In genomic region chr9:35756275-35756742, GRCh38 we compare ENCODE assay signal across 6 cellular contexts. TPM values are rescaled to one million over a fixed set of nuclear protein-coding genes. Genes with fewer than 3 reads are reported as not detected.
A peak's percentile ranks its signal among the peaks of the same experiment; 100 is the strongest.
DNase-seq lines count a peak whose midpoint lies in the region; ATAC-seq, FAIRE-seq and TF ChIP-seq lines count a peak whose summit lies in the region.

No MANE protein-coding gene starts in this region.

- H2AFZ ChIP-seq in IMR-90 (replicated peaks; ENCODE audit: low read length, poor library complexity) (peak overlapping the region; percentile 53), K562 (ENCODE audit: low read depth, low read length) (0 out of 2 replicates have a peak overlapping the region, but pooled peaks have one; percentile 91)

- H3K4me2 ChIP-seq in IMR-90 (ENCODE audit: low read depth, low read length) (peak overlapping the region; percentile 55; the same call in 1 of the 2 replicates), K562 (ENCODE audit: insufficient read depth, low read length) (peak overlapping the region; percentile 86; the same call in 1 of the 2 replicates)

- no peak overlapping the region for H3K9ac ChIP-seq in IMR-90 (ENCODE audit: low read depth, low read length)
- H3K9ac ChIP-seq in K562 (ENCODE audit: insufficient read depth in 1 of 2, low read depth in 2 of 2, low read length in 2 of 2), result peak overlapping the region; percentile 92 to 98; a peak in 3 of 4 replicates

- H4K20me1 ChIP-seq in IMR-90 (ENCODE audit: insufficient read depth, low read length) (no peaks in the 10 kb centered on the region), K562 (replicated peaks; ENCODE audit: control insufficient read depth, insufficient read depth, low read length) (no peaks in the 10 kb centered on the region)

- no peak overlapping the region for H4K91ac ChIP-seq in IMR-90 (ENCODE audit: insufficient read depth, low read depth, low read length)

- H3K4me1 Mint-ChIP-seq in CD4-positive, alpha-beta T cell (ENCODE audit: low read depth), result peaks cover 55% of the 10 kb centered on the region
- H3K4me1 Mint-ChIP-seq in nephron, result peaks cover 25% of the 10 kb centered on the region

- H3K4ac ChIP-seq in IMR-90 (ENCODE audit: low read depth, low read length), result no peak overlapping the region

- peak in 8 of 10 experiments; percentile 69 to 79 (median 72) for DNase-seq in CD4-positive, alpha-beta T cell
- DNase-seq in IMR-90 (no peak), K562 (ENCODE audit: extremely low read depth in 1 of 4, low spot score in 3 of 4) (peak in 1 of 4 experiments; percentile 84), NCI-H2227 (lab: John Stamatoyannopoulos, UW; ENCODE audit: unreplicated experiment) (no peak), GM19238 (ENCODE audit: insufficient read length, low spot score) (no peak)

- H3K4me3 ChIP-seq in IMR-90 (ENCODE audit: insufficient read depth, low read depth, low read length) (no peak overlapping the region), K562 (peak overlapping the region; percentile 89)

- no peak overlapping the region for H2BK5ac ChIP-seq in IMR-90 (ENCODE audit: low read depth, low read length, poor library complexity, severe bottlenecking)

- no peak overlapping the region for H2BK20ac ChIP-seq in IMR-90 (ENCODE audit: low read depth, low read length)

- TF ChIP-seq EP300 in K562 (IDR thresholded peaks at IDR 0.05; ENCODE audit: low read length), result no peak

- in situ Hi-C loops in IMR-90 (cut with MboI; ENCODE audit: low sequenced_read_pairs), result no loop called here
- in situ Hi-C loops in K562 (cut with MboI), result no loop called here

- dilution Hi-C loops in IMR-90 (cut with HindIII; ENCODE audit: low sequenced_read_pairs, unreplicated experiment), result no loop called here

- TF ChIP-seq CTCF in CD4-positive, alpha-beta T cell (IDR thresholded peaks at IDR 0.05), result peak; percentile 77
- TF ChIP-seq CTCF in IMR-90 (conservative IDR thresholded peaks at IDR 0.05; ENCODE audit: low read depth, low read length) (peak; percentile 33; the same call in 1 of the 2 replicates), K562 (IDR thresholded peaks at IDR 0.05 in 2 of 3, conservative IDR thresholded peaks at IDR 0.05 in 1 of 3; ENCODE audit: insufficient read depth in 2 of 3, low read depth in 1 of 3, low read length in 3 of 3) (peak; percentile 68 to 79 (median 74); a peak in 5 of 6 replicates), nephron (IDR thresholded peaks at IDR 0.05; ENCODE audit: unreplicated experiment in 3 of 3) (peak; percentile 35 to 43 (median 42))

- H4K5ac ChIP-seq in IMR-90 (ENCODE audit: low read depth, low read length), result no peak overlapping the region

- no peak overlapping the region for H3K23ac ChIP-seq in IMR-90 (ENCODE audit: low read depth, low read length)

- BruUV-seq in IMR-90 (replicated peaks; lab: Mats Ljungman, UMichigan), result no TSS peak
- BruUV-seq in K562 (replicated peaks; lab: Mats Ljungman, UMichigan), result no TSS peak

- no peak for ATAC-seq in CD4-positive, alpha-beta T cell (ENCODE audit: poor library complexity)
- ATAC-seq in IMR-90 (ENCODE audit: low read depth) (peak; percentile 66), K562 (peak; percentile 91; the same call in 2 of the 3 replicates)

- H3K18ac ChIP-seq in IMR-90 (ENCODE audit: low read depth, low read length), result no peak overlapping the region

- peak overlapping the region; percentile 65; the same call in 1 of the 2 replicates for H2AK5ac ChIP-seq in IMR-90 (ENCODE audit: low read depth, low read length)

- H3K14ac ChIP-seq in IMR-90 (replicated peaks; ENCODE audit: low read depth, low read length), result no peak overlapping the region

- H3K9me3 Mint-ChIP-seq in CD4-positive, alpha-beta T cell, result no peaks in the 10 kb centered on the region
- H3K9me3 Mint-ChIP-seq in nephron, result no peaks in the 10 kb centered on the region

- CTCF ChIA-PET in CD4-positive, alpha-beta T cell (lab: Charles Lee), result interaction anchor here (0.7 to 1.9 kb wide), 17 partner anchors 8 to 153 kb away, joined by 3 to 16 read pairs (median 5); partner anchors contain the start of genes CCDC107, CREB3, GBA2 and RGP1
- CTCF ChIA-PET in IMR-90 (lab: Yijun Ruan, JAX) (interaction anchor here (0.5 kb wide), 1 partner anchor 16 kb away, joined by 3 read pairs; no protein-coding TSS in a partner anchor), K562 (lab: Yijun Ruan, JAX; ENCODE audit: low intra/inter-chr PET ratio) (interaction anchor here (0.7 kb wide), 1 partner anchor 154 kb away, joined by 3 read pairs; no protein-coding TSS in a partner anchor)

- POLR2A ChIA-PET in CD4-positive, alpha-beta T cell (lab: Charles Lee), result interaction anchor here (0.5 to 2.6 kb wide), 13 partner anchors 8 to 286 kb away, joined by 3 to 19 read pairs (median 4); partner anchors contain the start of genes CCDC107, CREB3, HINT2 and RMRP
- POLR2A ChIA-PET in IMR-90 (lab: Charles Lee; ENCODE audit: unreplicated experiment), result interaction anchor here (0.6 kb wide), 1 partner anchor 12 kb away, joined by 4 read pairs; no protein-coding TSS in a partner anchor
- POLR2A ChIA-PET in K562 (lab: Yijun Ruan, JAX), result interaction anchor here (0.8 to 1.7 kb wide), 3 partner anchors 19 to 24 kb away, joined by 4 to 5 read pairs (median 4); partner anchors contain the start of genes CREB3 and TLN1

- intact Hi-C loops in CD4-positive, alpha-beta T cell (cut with DNase I, micrococcal nuclease), result loop anchor here in 1 of 2 experiments (2.0 kb wide), 1 partner anchor 24 kb away; the partner anchor contains the start of genes CREB3 and TLN1
- intact Hi-C loops in IMR-90 (cut with micrococcal nuclease), result no loop called here
- intact Hi-C loops in K562 (cut with micrococcal nuclease), result no loop called here

- H3K36me3 Mint-ChIP-seq in CD4-positive, alpha-beta T cell (ENCODE audit: low read depth), result peaks cover 36% of the 10 kb centered on the region
- peaks cover 36% of the 10 kb centered on the region for H3K36me3 Mint-ChIP-seq in nephron (ENCODE audit: low read depth)

- H3K27ac ChIP-seq in CD4-positive, alpha-beta T cell (ENCODE audit: low read depth, low read length), result peak overlapping the region; percentile 72
- H3K27ac ChIP-seq in IMR-90 (ENCODE audit: insufficient read depth, low read length) (no peak overlapping the region), K562 (ENCODE audit: extremely low read depth, low read depth, low read length) (no peak overlapping the region; the same call in 2 of the 3 replicates)

- H2BK15ac ChIP-seq in IMR-90 (ENCODE audit: low read depth, low read length), result no peak overlapping the region

- no peaks in the 10 kb centered on the region for H3K9me3 ChIP-seq in CD4-positive, alpha-beta T cell (ENCODE audit: control insufficient read depth, low read length)
- H3K9me3 ChIP-seq in IMR-90 (ENCODE audit: control insufficient read depth, insufficient read depth, low read length) (no peaks in the 10 kb centered on the region), K562 (replicated peaks; ENCODE audit: control insufficient read depth, insufficient read depth, low read depth, low read length) (no peaks in the 10 kb centered on the region)

- no peak for TF ChIP-seq RAD21 in IMR-90 (IDR thresholded peaks at IDR 0.05; ENCODE audit: low read length)
- TF ChIP-seq RAD21 in K562 (CRISPR knock-in tag; conservative IDR thresholded peaks at IDR 0.05 in 1 of 2, IDR thresholded peaks at IDR 0.05 in 1 of 2), result 0 out of 4 replicates have a peak, but pooled peaks of 1 of the 2 experiments have one; percentile 44

- H3K4me1 ChIP-seq in IMR-90 (ENCODE audit: control insufficient read depth, insufficient read depth, low read length) (peaks cover 7% of the 10 kb centered on the region; the same call in 1 of the 2 replicates), K562 (replicated peaks in 1 of 2; ENCODE audit: control insufficient read depth in 2 of 2, insufficient read depth in 2 of 2, low read length in 2 of 2) (peaks cover 4 to 9% of the 10 kb centered on the region in 2 experiments; a peak in 3 of 5 replicates)

- peak overlapping the region; percentile 95 for H3K4me3 Mint-ChIP-seq in CD4-positive, alpha-beta T cell
- H3K4me3 Mint-ChIP-seq in nephron, result peak overlapping the region; percentile 87 to 92 (median 88)

- H3K27me3 ChIP-seq in CD4-positive, alpha-beta T cell (ENCODE audit: control insufficient read depth, insufficient read depth, low read length), result no peaks in the 10 kb centered on the region
- peaks cover 2% of the 10 kb centered on the region; the same call in 1 of the 2 replicates for H3K27me3 ChIP-seq in IMR-90 (ENCODE audit: control insufficient read depth, insufficient read depth, low read length)
- no peaks in the 10 kb centered on the region for H3K27me3 ChIP-seq in K562 (ENCODE audit: control insufficient read depth in 2 of 2, insufficient read depth in 2 of 2, low read length in 2 of 2)

- H2BK120ac ChIP-seq in IMR-90 (ENCODE audit: low read depth, low read length), result no peak overlapping the region

- no peak overlapping the region for H4K8ac ChIP-seq in IMR-90 (ENCODE audit: low read depth in 2 of 2, low read length in 2 of 2)

- no peaks in the 10 kb centered on the region for H3K79me1 ChIP-seq in IMR-90 (ENCODE audit: low read depth in 1 of 2, low read length in 2 of 2)

- H3K79me2 ChIP-seq in K562 (ENCODE audit: control insufficient read depth, insufficient read depth, low read length), result peaks cover 34% of the 10 kb centered on the region

- H2AK9ac ChIP-seq in IMR-90 (replicated peaks; ENCODE audit: low read depth, low read length, poor library complexity), result peak overlapping the region; percentile 73

- FAIRE-seq in K562 (lab: Jason Lieb, UNC), result peak; percentile 85

- H3K27ac Mint-ChIP-seq in CD4-positive, alpha-beta T cell, result peak overlapping the region; percentile 81
- H3K27ac Mint-ChIP-seq in nephron, result peak overlapping the region; percentile 37 to 96 (median 86)

- H3K56ac ChIP-seq in IMR-90 (ENCODE audit: extremely low read depth, insufficient read depth, low read length), result no peak overlapping the region

- H3K36me3 ChIP-seq in IMR-90 (ENCODE audit: control insufficient read depth, insufficient read depth, low read length) (peaks cover 33% of the 10 kb centered on the region), K562 (ENCODE audit: control insufficient read depth, insufficient read depth, low read length) (peaks cover 21% of the 10 kb centered on the region; the same call in 2 of the 3 replicates)

- TF ChIP-seq POLR2A in IMR-90 (IDR thresholded peaks at IDR 0.05; ENCODE audit: low read depth, low read length) (no peak), K562 (conservative IDR thresholded peaks at IDR 0.05) (no peak)

- H3K9me1 ChIP-seq in IMR-90 (ENCODE audit: insufficient read depth, low read length) (peaks cover 5% of the 10 kb centered on the region), K562 (ENCODE audit: control insufficient read depth, insufficient read depth, low read length) (no peaks in the 10 kb centered on the region)

- WGBS in IMR-90 (ENCODE audit: extremely low coverage in 2 of 2, insufficient read length in 1 of 2), 2 experiments, result 67% methylated on average over 8 of the region's 10 CpGs; no CpG with 5 or more reads in 1 of the 2 experiments
- WGBS in K562 (ENCODE audit: insufficient coverage, low coverage, missing lambda C conversion rate), result 29% methylated on average over 9 of the region's 10 CpGs

- no peaks in the 10 kb centered on the region for H3K27me3 Mint-ChIP-seq in CD4-positive, alpha-beta T cell
- no peaks in the 10 kb centered on the region for H3K27me3 Mint-ChIP-seq in nephron (ENCODE audit: low read depth)

RNA-seq across cellular contexts. Expression of gene MSMP, which starts 2.2 kb away (rescaled TPM):
- total RNA-seq in CD4-positive, alpha-beta T cell, result not detected
- total RNA-seq in IMR-90 (2012; rRNA removed) (not detected in 2 replicates), K562 (2014; rRNA removed) (not detected in 2 replicates), K562 (2014; rRNA removed; fragmentation: Illumina TruSeq; extraction: Trizol) (not detected in 2 replicates), K562 (2015; rRNA removed; fragmentation: Illumina TruSeq; extraction: Trizol) (not detected in 2 replicates), K562 (2021) (0.60 and 0.87 TPM in 2 replicates)
- polyA plus RNA-seq in IMR-90 (2012; rRNA removed) (not detected in 2 replicates), K562 (2011; rRNA removed) (not detected in 2 replicates), K562 (2014; fragmentation: Illumina TruSeq; extraction: Trizol) (not detected in 2 replicates), K562 (2014; fragmentation: Nextera tagmentation; extraction: Ambion mirVana) (not detected), K562 (2014; rRNA removed) (not detected in 2 replicates)
- polyA plus RNA-seq in IMR-90 (2012; cell fraction: cytosol; rRNA removed), result not detected in 2 replicates
- not detected in 2 replicates for polyA plus RNA-seq in IMR-90 (2012; cell fraction: nucleus; rRNA removed; ENCODE audit: low replicate concordance)
- total RNA-seq in K562 (2011; cell fraction: chromatin; rRNA removed; ENCODE audit: low replicate concordance), result not detected in 2 replicates
- total RNA-seq in K562 (2011; cell fraction: nucleolus; rRNA removed), result not detected in 2 replicates
- not detected in 2 replicates for total RNA-seq in K562 (2011; cell fraction: nucleoplasm; rRNA removed)
- 0.42 TPM in 1 of 2 replicates, not detected in the other for polyA plus RNA-seq in K562 (2011; cell fraction: cytosol; rRNA removed)
- not detected in 2 replicates for polyA plus RNA-seq in K562 (2011; cell fraction: nucleus; rRNA removed)
- not detected in 2 replicates for polyA plus RNA-seq in K562 (2012)
- not detected in 2 replicates for polyA minus RNA-seq in K562 (2011; rRNA and poly(A)+ RNA removed)
- not detected in 2 replicates for polyA minus RNA-seq in K562 (2011; cell fraction: cytosol; rRNA and poly(A)+ RNA removed)
- polyA minus RNA-seq in K562 (2011; cell fraction: nucleus; rRNA and poly(A)+ RNA removed), result not detected in 2 replicates

RNA-seq across cellular contexts. Expression of gene RGP1, which starts 7.2 kb away (rescaled TPM):
- 10 to 100 TPM; 12.6 to 13.1 TPM for total RNA-seq in CD4-positive, alpha-beta T cell
- total RNA-seq in IMR-90 (2012; rRNA removed) (10.2 and 10.8 TPM in 2 replicates), K562 (2014; rRNA removed) (6.5 and 7.5 TPM in 2 replicates), K562 (2014; rRNA removed; fragmentation: Illumina TruSeq; extraction: Trizol) (6.5 and 7.0 TPM in 2 replicates), K562 (2015; rRNA removed; fragmentation: Illumina TruSeq; extraction: Trizol) (6.5 and 6.7 TPM in 2 replicates), K562 (2021) (12.3 and 13.8 TPM in 2 replicates)
- polyA plus RNA-seq in IMR-90 (2012; rRNA removed) (13.5 and 14.3 TPM in 2 replicates), K562 (2011; rRNA removed) (10.1 and 11.0 TPM in 2 replicates), K562 (2014; fragmentation: Illumina TruSeq; extraction: Trizol) (9.8 and 10.7 TPM in 2 replicates), K562 (2014; fragmentation: Nextera tagmentation; extraction: Ambion mirVana) (under 1 TPM; 0.42 to 0.95 TPM), K562 (2014; rRNA removed) (6.9 and 7.9 TPM in 2 replicates)
- polyA plus RNA-seq in IMR-90 (2012; cell fraction: cytosol; rRNA removed), result 7.7 and 11.0 TPM in 2 replicates
- 23.7 and 25.1 TPM in 2 replicates for polyA plus RNA-seq in IMR-90 (2012; cell fraction: nucleus; rRNA removed; ENCODE audit: low replicate concordance)
- 17.9 and 29.7 TPM in 2 replicates for total RNA-seq in K562 (2011; cell fraction: chromatin; rRNA removed; ENCODE audit: low replicate concordance)
- total RNA-seq in K562 (2011; cell fraction: nucleolus; rRNA removed), result 15.4 and 17.2 TPM in 2 replicates
- 21.6 and 28.2 TPM in 2 replicates for total RNA-seq in K562 (2011; cell fraction: nucleoplasm; rRNA removed)
- 9.1 and 9.6 TPM in 2 replicates for polyA plus RNA-seq in K562 (2011; cell fraction: cytosol; rRNA removed)
- polyA plus RNA-seq in K562 (2011; cell fraction: nucleus; rRNA removed), result 21.5 and 24.4 TPM in 2 replicates
- polyA plus RNA-seq in K562 (2012), result 8.2 and 8.9 TPM in 2 replicates
- polyA minus RNA-seq in K562 (2011; rRNA and poly(A)+ RNA removed), result 10.7 and 13.3 TPM in 2 replicates
- 4.7 and 7.2 TPM in 2 replicates for polyA minus RNA-seq in K562 (2011; cell fraction: cytosol; rRNA and poly(A)+ RNA removed)
- polyA minus RNA-seq in K562 (2011; cell fraction: nucleus; rRNA and poly(A)+ RNA removed), result 11.0 and 16.7 TPM in 2 replicates

RNA-seq across cellular contexts. Expression of gene GBA2, which starts 7.3 kb away (rescaled TPM):
- 10 to 100 TPM; 17.3 to 18.6 TPM for total RNA-seq in CD4-positive, alpha-beta T cell
- total RNA-seq in IMR-90 (2012; rRNA removed) (14.2 and 18.1 TPM in 2 replicates), K562 (2014; rRNA removed) (28.5 and 32.6 TPM in 2 replicates), K562 (2014; rRNA removed; fragmentation: Illumina TruSeq; extraction: Trizol) (27.2 and 29.3 TPM in 2 replicates), K562 (2015; rRNA removed; fragmentation: Illumina TruSeq; extraction: Trizol) (32.1 and 32.7 TPM in 2 replicates), K562 (2021) (39.4 and 45.0 TPM in 2 replicates)
- polyA plus RNA-seq in IMR-90 (2012; rRNA removed) (37.0 and 38.2 TPM in 2 replicates), K562 (2011; rRNA removed) (42.2 and 58.0 TPM in 2 replicates), K562 (2014; fragmentation: Illumina TruSeq; extraction: Trizol) (38.4 and 40.3 TPM in 2 replicates), K562 (2014; fragmentation: Nextera tagmentation; extraction: Ambion mirVana) (10 to 100 TPM; 14.1 to 24.3 TPM), K562 (2014; rRNA removed) (60.4 and 63.2 TPM in 2 replicates)
- 16.3 and 18.2 TPM in 2 replicates for polyA plus RNA-seq in IMR-90 (2012; cell fraction: cytosol; rRNA removed)
- 206 and 250 TPM in 2 replicates for polyA plus RNA-seq in IMR-90 (2012; cell fraction: nucleus; rRNA removed; ENCODE audit: low replicate concordance)
- total RNA-seq in K562 (2011; cell fraction: chromatin; rRNA removed; ENCODE audit: low replicate concordance), result 274 and 418 TPM in 2 replicates
- total RNA-seq in K562 (2011; cell fraction: nucleolus; rRNA removed), result 163 and 173 TPM in 2 replicates
- total RNA-seq in K562 (2011; cell fraction: nucleoplasm; rRNA removed), result 160 and 174 TPM in 2 replicates
- 37.5 and 42.3 TPM in 2 replicates for polyA plus RNA-seq in K562 (2011; cell fraction: cytosol; rRNA removed)
- 311 and 346 TPM in 2 replicates for polyA plus RNA-seq in K562 (2011; cell fraction: nucleus; rRNA removed)
- 41.0 and 65.6 TPM in 2 replicates for polyA plus RNA-seq in K562 (2012)
- polyA minus RNA-seq in K562 (2011; rRNA and poly(A)+ RNA removed), result 47.8 and 48.8 TPM in 2 replicates
- 12.4 and 17.6 TPM in 2 replicates for polyA minus RNA-seq in K562 (2011; cell fraction: cytosol; rRNA and poly(A)+ RNA removed)
- 56.4 and 96.6 TPM in 2 replicates for polyA minus RNA-seq in K562 (2011; cell fraction: nucleus; rRNA and poly(A)+ RNA removed)

RNA-seq across cellular contexts. Expression of gene CREB3, which starts 23.8 kb away (rescaled TPM):
- total RNA-seq in CD4-positive, alpha-beta T cell, result 10 to 100 TPM; 13.7 to 15.4 TPM
- total RNA-seq in IMR-90 (2012; rRNA removed) (105 and 106 TPM in 2 replicates), K562 (2014; rRNA removed) (18.3 and 19.3 TPM in 2 replicates), K562 (2014; rRNA removed; fragmentation: Illumina TruSeq; extraction: Trizol) (10.6 and 10.8 TPM in 2 replicates), K562 (2015; rRNA removed; fragmentation: Illumina TruSeq; extraction: Trizol) (13.1 and 14.9 TPM in 2 replicates), K562 (2021) (16.5 and 17.0 TPM in 2 replicates)
- polyA plus RNA-seq in IMR-90 (2012; rRNA removed) (54.9 and 60.7 TPM in 2 replicates), K562 (2011; rRNA removed) (8.1 and 9.4 TPM in 2 replicates), K562 (2014; fragmentation: Illumina TruSeq; extraction: Trizol) (17.1 and 18.3 TPM in 2 replicates), K562 (2014; fragmentation: Nextera tagmentation; extraction: Ambion mirVana) (1 to 10 TPM; 5.7 to 9.4 TPM), K562 (2014; rRNA removed) (15.3 TPM in 2 replicates)
- polyA plus RNA-seq in IMR-90 (2012; cell fraction: cytosol; rRNA removed), result 86.1 and 133 TPM in 2 replicates
- 30.7 and 40.3 TPM in 2 replicates for polyA plus RNA-seq in IMR-90 (2012; cell fraction: nucleus; rRNA removed; ENCODE audit: low replicate concordance)
- total RNA-seq in K562 (2011; cell fraction: chromatin; rRNA removed; ENCODE audit: low replicate concordance), result 13.6 and 27.1 TPM in 2 replicates
- 20.3 and 23.0 TPM in 2 replicates for total RNA-seq in K562 (2011; cell fraction: nucleolus; rRNA removed)
- total RNA-seq in K562 (2011; cell fraction: nucleoplasm; rRNA removed), result 14.0 and 18.6 TPM in 2 replicates
- 7.9 and 14.4 TPM in 2 replicates for polyA plus RNA-seq in K562 (2011; cell fraction: cytosol; rRNA removed)
- polyA plus RNA-seq in K562 (2011; cell fraction: nucleus; rRNA removed), result 16.5 and 20.0 TPM in 2 replicates
- polyA plus RNA-seq in K562 (2012), result 14.9 and 23.7 TPM in 2 replicates
- 4.0 and 4.5 TPM in 2 replicates for polyA minus RNA-seq in K562 (2011; rRNA and poly(A)+ RNA removed)
- 4.2 and 4.7 TPM in 2 replicates for polyA minus RNA-seq in K562 (2011; cell fraction: cytosol; rRNA and poly(A)+ RNA removed)
- polyA minus RNA-seq in K562 (2011; cell fraction: nucleus; rRNA and poly(A)+ RNA removed), result 7.4 and 7.9 TPM in 2 replicates

RNA-seq across cellular contexts. Expression of gene TLN1, which starts 24.3 kb away (rescaled TPM):
- total RNA-seq in CD4-positive, alpha-beta T cell, result 100 to 1,000 TPM; 149 to 151 TPM
- total RNA-seq in IMR-90 (2012; rRNA removed) (337 and 346 TPM in 2 replicates), K562 (2014; rRNA removed) (94.3 and 121 TPM in 2 replicates), K562 (2014; rRNA removed; fragmentation: Illumina TruSeq; extraction: Trizol) (40.9 and 44.0 TPM in 2 replicates), K562 (2015; rRNA removed; fragmentation: Illumina TruSeq; extraction: Trizol) (49.4 and 50.7 TPM in 2 replicates), K562 (2021) (201 and 240 TPM in 2 replicates)
- polyA plus RNA-seq in IMR-90 (2012; rRNA removed) (224 and 228 TPM in 2 replicates), K562 (2011; rRNA removed) (54.8 and 98.5 TPM in 2 replicates), K562 (2014; fragmentation: Illumina TruSeq; extraction: Trizol) (75.1 and 98.7 TPM in 2 replicates), K562 (2014; fragmentation: Nextera tagmentation; extraction: Ambion mirVana) (10 to 100 TPM in 1 of 2 experiments, 1 to 10 TPM in 1; 3.6 to 10.2 TPM), K562 (2014; rRNA removed) (49.2 and 72.0 TPM in 2 replicates)
- polyA plus RNA-seq in IMR-90 (2012; cell fraction: cytosol; rRNA removed), result 134 and 262 TPM in 2 replicates
- polyA plus RNA-seq in IMR-90 (2012; cell fraction: nucleus; rRNA removed; ENCODE audit: low replicate concordance), result 206 and 469 TPM in 2 replicates
- total RNA-seq in K562 (2011; cell fraction: chromatin; rRNA removed; ENCODE audit: low replicate concordance), result 276 and 411 TPM in 2 replicates
- total RNA-seq in K562 (2011; cell fraction: nucleolus; rRNA removed), result 190 and 200 TPM in 2 replicates
- total RNA-seq in K562 (2011; cell fraction: nucleoplasm; rRNA removed), result 167 and 186 TPM in 2 replicates
- 49.0 and 84.8 TPM in 2 replicates for polyA plus RNA-seq in K562 (2011; cell fraction: cytosol; rRNA removed)
- polyA plus RNA-seq in K562 (2011; cell fraction: nucleus; rRNA removed), result 81.3 and 128 TPM in 2 replicates
- polyA plus RNA-seq in K562 (2012), result 116 and 190 TPM in 2 replicates
- polyA minus RNA-seq in K562 (2011; rRNA and poly(A)+ RNA removed), result 190 and 196 TPM in 2 replicates
- polyA minus RNA-seq in K562 (2011; cell fraction: cytosol; rRNA and poly(A)+ RNA removed), result 278 and 355 TPM in 2 replicates
- 62.3 and 63.3 TPM in 2 replicates for polyA minus RNA-seq in K562 (2011; cell fraction: nucleus; rRNA and poly(A)+ RNA removed)

Comparison
In these comparisons a context has a peak if more than half of its experiments do, and no peak if none do; other contexts are left out.
1. DNase-seq: peak in CD4-positive, alpha-beta T cell (8 of 10); none in IMR-90 (single experiment), NCI-H2227 (single experiment) and GM19238 (single experiment).
2. Peak in every context shown above with its lines, with median percentiles within 50 percentile points of each other: CTCF ChIP-seq.